In genomic region chr1:26541431-26541815, GRCh38 we compare ENCODE assay signal across 8 cellular contexts. TPM values are rescaled to one million over a fixed set of nuclear protein-coding genes. Genes with fewer than 3 reads are reported as not detected.
DNase-seq lines count a peak whose midpoint lies in the region; ATAC-seq and FAIRE-seq lines count a peak whose summit lies in the region.

No MANE protein-coding gene starts in this region.

- H3K4me3 Mint-ChIP-seq in stimulated activated naive CD8-positive, alpha-beta T cell treated with anti-CD3 and anti-CD28 coated beads, Interleukin-15, Interleukin-2, amounts not matched to agents 100 ng/mL and 50 ng/mL, for 24 hours: peak overlapping the region; percentile 92

- H3K27ac Mint-ChIP-seq in stimulated activated naive CD8-positive, alpha-beta T cell treated with anti-CD3 and anti-CD28 coated beads, Interleukin-15, Interleukin-2, amounts not matched to agents 100 ng/mL and 50 ng/mL, for 24 hours: peak overlapping the region; percentile 99
- H3K27ac Mint-ChIP-seq in activated naive CD4-positive, alpha-beta T cell treated with anti-CD3 and anti-CD28 coated beads, Interleukin-2, amount 50 U/mL, for 72 hours: peak overlapping the region; percentile 73 to 97

- peak overlapping the region; percentile 33 for H2AFZ ChIP-seq in mesenchymal stem cell (ENCODE audit: low read depth, low read length)

- H3K36me3 Mint-ChIP-seq in stimulated activated naive CD8-positive, alpha-beta T cell treated with anti-CD3 and anti-CD28 coated beads, Interleukin-15, Interleukin-2, amounts not matched to agents 100 ng/mL and 50 ng/mL, for 24 hours (ENCODE audit: low read depth): peaks cover 20% of the 10 kb centered on the region
- H3K36me3 Mint-ChIP-seq in activated naive CD4-positive, alpha-beta T cell treated with anti-CD3 and anti-CD28 coated beads, Interleukin-2, amount 50 U/mL, for 72 hours: peaks cover 13 to 33% of the 10 kb centered on the region in 2 donors

- H2BK120ac ChIP-seq in mesenchymal stem cell (ENCODE audit: low read depth, low read length): no peak overlapping the region

- ATAC-seq in stimulated activated naive CD8-positive, alpha-beta T cell treated with anti-CD3 and anti-CD28 coated beads, Interleukin-15, Interleukin-2, amounts not matched to agents 100 U/mL and 50 U/mL, for 24 hours: no peak
- no peak for ATAC-seq in activated naive CD4-positive, alpha-beta T cell treated with anti-CD3 and anti-CD28 coated beads, Interleukin-2, amount 50 U/mL, for 72 hours
- no peak for ATAC-seq in left lobe of liver

- H3K27ac ChIP-seq in mesenchymal stem cell (ENCODE audit: low read length, poor library complexity, severe bottlenecking): no peak overlapping the region

- H3K9me3 ChIP-seq in mesenchymal stem cell (ENCODE audit: control insufficient read depth, low read length): no peaks in the 10 kb centered on the region

- 84% methylated on average over 6 of the region's 7 CpGs for WGBS in mesenchymal stem cell

- no peak for DNase-seq in stimulated activated naive CD8-positive, alpha-beta T cell treated with anti-CD3 and anti-CD28 coated beads, Interleukin-15, Interleukin-2, amounts not matched to agents 100 U/mL and 50 U/mL, for 24 hours
- DNase-seq in activated naive CD4-positive, alpha-beta T cell treated with anti-CD3 and anti-CD28 coated beads, Interleukin-2, amount 50 U/mL, for 72 hours (ENCODE audit: low spot score in 2 of 2): no peak
- DNase-seq in mesenchymal stem cell (no peak), left lobe of liver (ENCODE audit: low spot score) (no peak), HCEC 1CT (no peak), frontal cortex (ENCODE audit: low spot score in 2 of 2) (no peak), NCI-H510A (lab: John Stamatoyannopoulos, UW) (no peak)

- H2AK5ac ChIP-seq in mesenchymal stem cell (ENCODE audit: low read length, severe bottlenecking): no peak overlapping the region

- H3K4ac ChIP-seq in mesenchymal stem cell (ENCODE audit: low read depth in 1 of 2, low read length in 2 of 2): peak overlapping the region; percentile 51 to 84

- no peak overlapping the region for H3K4me3 ChIP-seq in mesenchymal stem cell (ENCODE audit: insufficient read depth in 1 of 2, low read depth in 1 of 2, low read length in 2 of 2)

- H3K9me3 Mint-ChIP-seq in stimulated activated naive CD8-positive, alpha-beta T cell treated with anti-CD3 and anti-CD28 coated beads, Interleukin-15, Interleukin-2, amounts not matched to agents 100 ng/mL and 50 ng/mL, for 24 hours: no peaks in the 10 kb centered on the region
- peaks cover 0 to 3% of the 10 kb centered on the region in 2 donors for H3K9me3 Mint-ChIP-seq in activated naive CD4-positive, alpha-beta T cell treated with anti-CD3 and anti-CD28 coated beads, Interleukin-2, amount 50 U/mL, for 72 hours

- H3K9ac ChIP-seq in mesenchymal stem cell (ENCODE audit: low read length): peak overlapping the region; percentile 46

- no peak overlapping the region for H3K23ac ChIP-seq in mesenchymal stem cell (ENCODE audit: low read length in 2 of 2)

- peak overlapping the region in 1 of 2 experiments; percentile 85 for H3K14ac ChIP-seq in mesenchymal stem cell (ENCODE audit: low read length in 2 of 2)

- no peak overlapping the region for H2BK15ac ChIP-seq in mesenchymal stem cell (ENCODE audit: low read depth, poor library complexity, severe bottlenecking)

- peak overlapping the region; percentile 23 to 93 for H2BK12ac ChIP-seq in mesenchymal stem cell (ENCODE audit: low read length in 2 of 2)

- peaks cover 83% of the 10 kb centered on the region for H3K4me1 Mint-ChIP-seq in stimulated activated naive CD8-positive, alpha-beta T cell treated with anti-CD3 and anti-CD28 coated beads, Interleukin-15, Interleukin-2, amounts not matched to agents 100 ng/mL and 50 ng/mL, for 24 hours (ENCODE audit: low read depth)

- H3K27me3 Mint-ChIP-seq in stimulated activated naive CD8-positive, alpha-beta T cell treated with anti-CD3 and anti-CD28 coated beads, Interleukin-15, Interleukin-2, amounts not matched to agents 100 ng/mL and 50 ng/mL, for 24 hours: no peaks in the 10 kb centered on the region

- FAIRE-seq in frontal cortex (lab: Jason Lieb, UNC): no peak

- H3K79me1 ChIP-seq in mesenchymal stem cell (replicated peaks; ENCODE audit: low read length, poor library complexity, severe bottlenecking): peaks cover 13% of the 10 kb centered on the region

- no peak overlapping the region for H3K4me2 ChIP-seq in mesenchymal stem cell (ENCODE audit: low read length, poor library complexity, severe bottlenecking)

- H3K18ac ChIP-seq in mesenchymal stem cell (ENCODE audit: low read depth in 1 of 2, low read length in 2 of 2): peak overlapping the region; percentile 81 to 90

- H2BK5ac ChIP-seq in mesenchymal stem cell (ENCODE audit: low read depth, low read length, poor library complexity, severe bottlenecking): no peak overlapping the region

- no peaks in the 10 kb centered on the region for H3K27me3 ChIP-seq in mesenchymal stem cell (ENCODE audit: control insufficient read depth in 1 of 2, insufficient read depth in 1 of 2, low read length in 2 of 2)

- H3K4me1 ChIP-seq in mesenchymal stem cell (ENCODE audit: control insufficient read depth, insufficient read depth, low read depth, low read length): peaks cover 15% of the 10 kb centered on the region

- H4K8ac ChIP-seq in mesenchymal stem cell (ENCODE audit: low read length): peak overlapping the region; percentile 94

- H3K36me3 ChIP-seq in mesenchymal stem cell (ENCODE audit: control insufficient read depth in 1 of 2, insufficient read depth in 2 of 2, low read depth in 1 of 2, low read length in 2 of 2): peaks cover 0 to 41% of the 10 kb centered on the region in 2 experiments

- H4K91ac ChIP-seq in mesenchymal stem cell (ENCODE audit: low read length): peak overlapping the region; percentile 94

RNA-seq across cellular contexts. Expression of gene RPS6KA1, which starts 11.9 kb away (rescaled TPM):
- 100 to 1,000 TPM; 154 to 197 TPM for total RNA-seq in activated naive CD4-positive, alpha-beta T cell treated with anti-CD3 and anti-CD28 coated beads, Interleukin-2, amount 50 U/mL, for 72 hours
- 5.6 TPM for polyA plus RNA-seq in mesenchymal stem cell (2013, experiment 1 of 2)
- polyA plus RNA-seq in mesenchymal stem cell (2013, experiment 2 of 2): 6.8 TPM
- total RNA-seq in left lobe of liver (12.9 TPM), frontal cortex (3.3 TPM)

Comparison
In these comparisons a context has a peak if more than half of its experiments do, and no peak if none do; other contexts are left out.
1. RNA of gene RPS6KA1, which starts 11.9 kb away (total RNA-seq): 154 to 197 TPM in activated naive CD4-positive, alpha-beta T cell treated with anti-CD3 and anti-CD28 coated beads, Interleukin-2, amount 50 U/mL, for 72 hours; 12.9 TPM in left lobe of liver (single experiment) and 3.3 TPM in frontal cortex (single experiment); every median in the first group is over 10 times any median in the second.